Comparison of ENCODE assay signal across 35 cellular contexts in genomic region chr6:35897036-35897435, GRCh38.
"Had no signal": no experiment of that assay in that cellular context is flagged by ENCODE, and none has a peak within 500 bp of the region (broad histone marks: within the 10 kb centered on the region; RNA-seq: fewer than 3 reads in every experiment).

No MANE protein-coding gene starts in this region.

- H3K9me3 ChIP-seq: ascending aorta had no signal

- H3K9me3 Mint-ChIP-seq: activated B cell treated with CpG ODN at 0.5 μM for 24 hours; activated CD4-positive, alpha-beta memory T cell treated with anti-CD3 and anti-CD28 coated beads, Interleukin-2, amount 10 ng/mL, durations not matched to agents 7 days and 5 days; activated naive CD4-positive, alpha-beta T cell treated with anti-CD3 and anti-CD28 coated beads, Interleukin-2, amount 10 ng/mL, durations not matched to agents 7 days and 5 days; activated naive CD4-positive, alpha-beta T cell treated with anti-CD3 and anti-CD28 coated beads, Interleukin-2, amount 50 U/mL, for 24 hours; activated naive CD8-positive, alpha-beta T cell treated with anti-CD3 and anti-CD28 coated beads, Interleukin-2, amount 50 U/mL, for 24 hours; activated T-cell treated with anti-CD3 and anti-CD28 coated beads, Interleukin-2, amount 50 U/mL, for 24 hours; activated T-helper 2 cell treated with anti-CD3 and anti-CD28 coated beads, Interferon-gamma antibody, Interleukin-2, Interleukin-4, amounts not matched to agents 10 μg/mL and 5 μg/mL and 100 μg/mL, durations not matched to agents 14 hours and 24 hours and 36 hours; central memory CD8-positive, alpha-beta T cell; T-helper 1 cell treated with Interleukin-12 subunit alpha and Interleukin-12 subunit beta and Interleukin-4 antibody, amounts not matched to agents 30 μg/mL and 1 μg/mL, for 36 hours; T-helper 2 cell treated with Interferon-gamma antibody and Interleukin-4, amounts not matched to agents 5 μg/mL and 100 μg/mL, for 36 hours had no signal

- H3K27me3 ChIP-seq: ascending aorta, cardiac muscle cell had no signal

- H3K4me3 Mint-ChIP-seq: activated B cell treated with CpG ODN at 0.5 μM for 24 hours; activated CD4-positive, alpha-beta memory T cell treated with anti-CD3 and anti-CD28 coated beads, Interleukin-2, amount 10 ng/mL, durations not matched to agents 7 days and 5 days; activated CD4-positive, alpha-beta T cell treated with anti-CD3 and anti-CD28 coated beads, Interleukin-2, amount 10 ng/mL, durations not matched to agents 7 days and 5 days; activated CD8-positive, alpha-beta memory T cell treated with anti-CD3 and anti-CD28 coated beads, Interleukin-2, amount 10 ng/mL, durations not matched to agents 7 days and 5 days; activated CD8-positive, alpha-beta T cell treated with anti-CD3 and anti-CD28 coated beads, Interleukin-2, amount 10 ng/mL, durations not matched to agents 7 days and 5 days; activated naive CD4-positive, alpha-beta T cell treated with anti-CD3 and anti-CD28 coated beads, Interleukin-2, amount 10 ng/mL, durations not matched to agents 7 days and 5 days; activated naive CD4-positive, alpha-beta T cell treated with anti-CD3 and anti-CD28 coated beads, Interleukin-2, amount 50 U/mL, for 24 hours; activated naive CD8-positive, alpha-beta T cell; activated naive CD8-positive, alpha-beta T cell treated with anti-CD3 and anti-CD28 coated beads, Interleukin-2, amount 10 ng/mL, durations not matched to agents 7 days and 5 days; activated naive CD8-positive, alpha-beta T cell treated with anti-CD3 and anti-CD28 coated beads, Interleukin-2, amount 50 U/mL, for 24 hours; activated T-cell treated with anti-CD3 and anti-CD28 coated beads, Interleukin-2, amount 50 U/mL, for 24 hours; brain; central memory CD8-positive, alpha-beta T cell; T-helper 1 cell treated with Interleukin-12 subunit alpha and Interleukin-12 subunit beta and Interleukin-4 antibody, amounts not matched to agents 30 μg/mL and 1 μg/mL, for 36 hours; T-helper 2 cell treated with Interferon-gamma antibody and Interleukin-4, amounts not matched to agents 5 μg/mL and 100 μg/mL, for 36 hours had no signal

- H3K27me3 Mint-ChIP-seq: activated B cell treated with CpG ODN at 0.5 μM for 24 hours; activated CD4-positive, alpha-beta memory T cell treated with anti-CD3 and anti-CD28 coated beads, Interleukin-2, amount 10 ng/mL, durations not matched to agents 7 days and 5 days; activated CD4-positive, alpha-beta T cell treated with anti-CD3 and anti-CD28 coated beads, Interleukin-2, amount 10 ng/mL, durations not matched to agents 7 days and 5 days; activated CD8-positive, alpha-beta memory T cell treated with anti-CD3 and anti-CD28 coated beads, Interleukin-2, amount 10 ng/mL, durations not matched to agents 7 days and 5 days; activated naive CD4-positive, alpha-beta T cell treated with anti-CD3 and anti-CD28 coated beads, Interleukin-2, amount 10 ng/mL, durations not matched to agents 7 days and 5 days; activated naive CD4-positive, alpha-beta T cell treated with anti-CD3 and anti-CD28 coated beads, Interleukin-2, amount 50 U/mL, for 24 hours; activated naive CD8-positive, alpha-beta T cell; activated naive CD8-positive, alpha-beta T cell treated with anti-CD3 and anti-CD28 coated beads, Interleukin-2, amount 10 ng/mL, durations not matched to agents 7 days and 5 days; activated naive CD8-positive, alpha-beta T cell treated with anti-CD3 and anti-CD28 coated beads, Interleukin-2, amount 50 U/mL, for 24 hours; activated T-cell treated with anti-CD3 and anti-CD28 coated beads, Interleukin-2, amount 50 U/mL, for 24 hours; brain; central memory CD8-positive, alpha-beta T cell had no signal

- H3K4me1 ChIP-seq: ascending aorta had no signal

- H3K27ac Mint-ChIP-seq: activated B cell treated with CpG ODN at 0.5 μM for 24 hours; activated CD4-positive, alpha-beta memory T cell treated with anti-CD3 and anti-CD28 coated beads, Interleukin-2, amount 10 ng/mL, durations not matched to agents 7 days and 5 days; activated CD4-positive, alpha-beta T cell treated with anti-CD3 and anti-CD28 coated beads, Interleukin-2, amount 10 ng/mL, durations not matched to agents 7 days and 5 days; activated CD8-positive, alpha-beta memory T cell treated with anti-CD3 and anti-CD28 coated beads, Interleukin-2, amount 10 ng/mL, durations not matched to agents 7 days and 5 days; activated CD8-positive, alpha-beta T cell treated with anti-CD3 and anti-CD28 coated beads, Interleukin-2, amount 10 ng/mL, durations not matched to agents 7 days and 5 days; activated naive CD4-positive, alpha-beta T cell treated with anti-CD3 and anti-CD28 coated beads, Interleukin-2, amount 10 ng/mL, durations not matched to agents 7 days and 5 days; activated naive CD4-positive, alpha-beta T cell treated with anti-CD3 and anti-CD28 coated beads, Interleukin-2, amount 50 U/mL, for 24 hours; activated naive CD8-positive, alpha-beta T cell; activated naive CD8-positive, alpha-beta T cell treated with anti-CD3 and anti-CD28 coated beads, Interleukin-2, amount 10 ng/mL, durations not matched to agents 7 days and 5 days; activated naive CD8-positive, alpha-beta T cell treated with anti-CD3 and anti-CD28 coated beads, Interleukin-2, amount 50 U/mL, for 24 hours; activated T-cell treated with anti-CD3 and anti-CD28 coated beads, Interleukin-2, amount 50 U/mL, for 24 hours; activated T-helper 2 cell treated with anti-CD3 and anti-CD28 coated beads, Interferon-gamma antibody, Interleukin-2, Interleukin-4, amounts not matched to agents 10 μg/mL and 5 μg/mL and 100 μg/mL, durations not matched to agents 14 hours and 24 hours and 36 hours; brain; T-helper 1 cell treated with Interleukin-12 subunit alpha and Interleukin-12 subunit beta and Interleukin-4 antibody, amounts not matched to agents 30 μg/mL and 1 μg/mL, for 36 hours; T-helper 2 cell treated with Interferon-gamma antibody and Interleukin-4, amounts not matched to agents 5 μg/mL and 100 μg/mL, for 36 hours had no signal

- H3K4me3 ChIP-seq: ascending aorta, cardiac muscle cell had no signal

- DNase-seq: activated B cell treated with CpG ODN at 0.5 μM for 24 hours; activated CD4-positive, alpha-beta memory T cell treated with anti-CD3 and anti-CD28 coated beads, Interleukin-2, amount 10 ng/mL, durations not matched to agents 7 days and 5 days; activated CD4-positive, alpha-beta T cell treated with anti-CD3 and anti-CD28 coated beads for 48 hours; activated CD4-positive, alpha-beta T cell treated with anti-CD3 and anti-CD28 coated beads, Interleukin-2, amount 10 ng/mL, durations not matched to agents 7 days and 5 days; activated CD4-positive, alpha-beta T cell treated with anti-CD3 and anti-CD28 coated beads, Interleukin-2, amount 50 U/mL, for 48 hours; activated CD4-positive, CD25-positive, alpha-beta regulatory T cell treated with anti-CD3 and anti-CD28 coated beads, Interleukin-2, amount 50 U/mL, for 72 hours; activated CD8-positive, alpha-beta memory T cell treated with anti-CD3 and anti-CD28 coated beads for 24 hours; activated CD8-positive, alpha-beta memory T cell treated with anti-CD3 and anti-CD28 coated beads, Interleukin-2, amount 10 ng/mL, durations not matched to agents 7 days and 5 days; activated CD8-positive, alpha-beta memory T cell treated with anti-CD3 and anti-CD28 coated beads, Interleukin-2, amount 50 U/mL, for 48 hours; activated CD8-positive, alpha-beta T cell treated with anti-CD3 and anti-CD28 coated beads, Interleukin-2, amount 10 ng/mL, durations not matched to agents 7 days and 5 days; activated effector memory CD4-positive, alpha-beta T cell treated with Interleukin-2 at 50 U/mL for 16 hours; activated gamma-delta T cell; activated naive CD4-positive, alpha-beta T cell treated with anti-CD3 and anti-CD28 coated beads, Interleukin-2, amount 10 ng/mL, durations not matched to agents 7 days and 5 days; activated naive CD4-positive, alpha-beta T cell treated with Interleukin-2 at 50 U/mL for 16 hours; activated naive CD8-positive, alpha-beta T cell treated with anti-CD3 and anti-CD28 coated beads, Interleukin-2, amount 10 ng/mL, durations not matched to agents 7 days and 5 days; activated naive CD8-positive, alpha-beta T cell treated with anti-CD3 and anti-CD28 coated beads, Interleukin-2, amount 50 U/mL, for 24 hours; activated T-cell treated with anti-CD3 and anti-CD28 coated beads, Interleukin-2, amount 50 U/mL, for 24 hours; activated T-cell treated with anti-CD3 and anti-CD28 coated beads, Interleukin-2, amount 50 U/mL, for 48 hours; amygdala; anterior cingulate cortex; caudate nucleus; cerebellar nuclear complex; T-helper 1 cell; T-helper 2 cell; T-helper 9 cell had no signal

- H3K27ac ChIP-seq: ascending aorta, cardiac muscle cell, VCaP had no signal

- ATAC-seq: activated CD8-positive, alpha-beta memory T cell treated with anti-CD3 and anti-CD28 coated beads, Interleukin-2, amount 10 ng/mL, durations not matched to agents 7 days and 5 days; activated CD8-positive, alpha-beta T cell treated with anti-CD3 and anti-CD28 coated beads, Interleukin-2, amount 10 ng/mL, durations not matched to agents 7 days and 5 days; activated naive CD8-positive, alpha-beta T cell treated with anti-CD3 and anti-CD28 coated beads, Interleukin-2, amount 50 U/mL, for 24 hours had no signal

- H3K36me3 ChIP-seq: ascending aorta, cardiac muscle cell had no signal
